In the genomic region with DNA sequence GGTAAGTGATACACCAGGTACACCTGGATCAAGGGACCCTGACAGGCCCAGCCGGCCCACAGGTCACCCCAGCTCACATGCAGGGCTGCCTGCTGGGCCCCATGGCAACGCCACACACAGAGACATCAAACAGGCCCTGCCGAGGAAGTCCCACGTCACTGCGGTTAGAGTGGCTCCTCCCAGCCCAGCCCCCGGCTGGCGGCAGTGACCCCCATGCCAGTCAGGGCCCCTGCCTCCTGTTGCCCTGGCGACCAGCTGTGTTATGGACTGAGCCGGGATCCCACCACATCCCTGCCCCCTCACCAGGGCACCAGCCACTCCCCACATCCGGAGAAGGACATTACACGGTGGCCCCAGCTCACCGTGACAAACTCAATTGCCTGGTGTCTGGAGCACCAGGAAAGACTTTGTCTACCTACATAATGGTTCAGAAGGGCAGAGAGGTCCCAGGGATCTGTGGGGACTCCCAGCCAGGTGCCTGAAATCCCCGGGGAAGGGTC, we compare ENCODE assay signal across 8 cellular contexts. TPM values are rescaled to one million over a fixed set of nuclear protein-coding genes. Genes with fewer than 3 reads are reported as not detected.
DNase-seq lines count a peak whose midpoint lies in the region; ATAC-seq and TF ChIP-seq lines count a peak whose summit lies in the region.

No MANE protein-coding gene starts in this region.

- peaks cover 69 to 80% of the 10 kb centered on the region in 2 experiments for H3K4me1 ChIP-seq in neutrophil (ENCODE audit: control insufficient read depth in 1 of 2, insufficient read depth in 1 of 2, low read depth in 1 of 2, low read length in 1 of 2)
- peaks cover 41% of the 10 kb centered on the region for H3K4me1 ChIP-seq in testis

- ATAC-seq in GM18907 (IDR thresholded peaks at IDR 0.05; ENCODE audit: unreplicated experiment), result peak; percentile 57
- ATAC-seq in HG03280 (IDR thresholded peaks at IDR 0.05; ENCODE audit: unreplicated experiment), result peak; percentile 60

- H3K27me3 ChIP-seq in neutrophil (peaks cover 32% of the 10 kb centered on the region), testis (no peaks in the 10 kb centered on the region)

- H3K4me3 Mint-ChIP-seq in activated T-helper 2 cell treated with anti-CD3 and anti-CD28 coated beads, Interferon-gamma antibody, Interleukin-2, Interleukin-4, amounts not matched to agents 10 μg/mL and 5 μg/mL and 100 μg/mL, durations not matched to agents 14 hours and 24 hours and 36 hours (ENCODE audit: low read depth), result peak overlapping the region; percentile 75

- intact Hi-C loops in activated T-helper 2 cell treated with anti-CD3 and anti-CD28 coated beads, Interferon-gamma antibody, Interleukin-2, Interleukin-4, amounts not matched to agents 10 μg/mL and 5 μg/mL and 100 μg/mL, durations not matched to agents 14 hours and 24 hours and 36 hours (cut with micrococcal nuclease), result loop anchor here (1.0 to 2.0 kb wide), 3 partner anchors 7 to 16 kb away; no protein-coding TSS in a partner anchor
- intact Hi-C loops in testis (cut with DNase I; ENCODE audit: low total_unique reads), result no loop called here

- peak overlapping the region; percentile 3 for H3K4me3 ChIP-seq in fibroblast of the aortic adventitia (ENCODE audit: low read depth, low read length)
- peak overlapping the region; percentile 69 to 74 for H3K4me3 ChIP-seq in neutrophil (ENCODE audit: low read depth in 1 of 2, low read length in 1 of 2)
- H3K4me3 ChIP-seq in testis, result peak overlapping the region in 1 of 2 donors; percentile 64

- H3K36me3 ChIP-seq in neutrophil, result no peaks in the 10 kb centered on the region
- no peaks in the 10 kb centered on the region for H3K36me3 ChIP-seq in testis (ENCODE audit: low read depth, missing control alignments)

- peaks cover 43% of the 10 kb centered on the region for H3K4me1 Mint-ChIP-seq in activated T-helper 2 cell treated with anti-CD3 and anti-CD28 coated beads, Interferon-gamma antibody, Interleukin-2, Interleukin-4, amounts not matched to agents 10 μg/mL and 5 μg/mL and 100 μg/mL, durations not matched to agents 14 hours and 24 hours and 36 hours (ENCODE audit: low read depth)

- H3K27ac ChIP-seq in neutrophil, result peak overlapping the region; percentile 100
- H3K27ac ChIP-seq in testis, result peak overlapping the region; percentile 93 to 98

- 32 to 52% methylated on average over 7 to 13 of the region's 13 CpGs for WGBS in testis, 2 donors

- H3K27me3 Mint-ChIP-seq in activated T-helper 2 cell treated with anti-CD3 and anti-CD28 coated beads, Interferon-gamma antibody, Interleukin-2, Interleukin-4, amounts not matched to agents 10 μg/mL and 5 μg/mL and 100 μg/mL, durations not matched to agents 14 hours and 24 hours and 36 hours (ENCODE audit: low read depth), result no peaks in the 10 kb centered on the region

- H3K36me3 Mint-ChIP-seq in activated T-helper 2 cell treated with anti-CD3 and anti-CD28 coated beads, Interferon-gamma antibody, Interleukin-2, Interleukin-4, amounts not matched to agents 10 μg/mL and 5 μg/mL and 100 μg/mL, durations not matched to agents 14 hours and 24 hours and 36 hours (ENCODE audit: low read depth), result peaks cover 4% of the 10 kb centered on the region

- no peaks in the 10 kb centered on the region for H3K9me3 Mint-ChIP-seq in activated T-helper 2 cell treated with anti-CD3 and anti-CD28 coated beads, Interferon-gamma antibody, Interleukin-2, Interleukin-4, amounts not matched to agents 10 μg/mL and 5 μg/mL and 100 μg/mL, durations not matched to agents 14 hours and 24 hours and 36 hours

- no peak for TF ChIP-seq POLR2A in testis (IDR thresholded peaks at IDR 0.05)

- H3K9me3 ChIP-seq in neutrophil (no peaks in the 10 kb centered on the region), testis (no peaks in the 10 kb centered on the region)

- H3K27ac Mint-ChIP-seq in activated T-helper 2 cell treated with anti-CD3 and anti-CD28 coated beads, Interferon-gamma antibody, Interleukin-2, Interleukin-4, amounts not matched to agents 10 μg/mL and 5 μg/mL and 100 μg/mL, durations not matched to agents 14 hours and 24 hours and 36 hours, result peak overlapping the region; percentile 99

- no peak for TF ChIP-seq CTCF in fibroblast of the aortic adventitia (IDR thresholded peaks at IDR 0.05; ENCODE audit: insufficient read depth, low read length)
- TF ChIP-seq CTCF in neutrophil (IDR thresholded peaks at IDR 0.05), result peak; percentile 39
- no peak for TF ChIP-seq CTCF in testis (IDR thresholded peaks at IDR 0.05)

- DNase-seq in AG20443 (ENCODE audit: low spot score), result peak; percentile 89
- peak; percentile 57 for DNase-seq in RKO (ENCODE audit: low spot score)
- peak; percentile 96 for DNase-seq in activated T-helper 2 cell treated with anti-CD3 and anti-CD28 coated beads, Interferon-gamma antibody, Interleukin-2, Interleukin-4, amounts not matched to agents 10 μg/mL and 5 μg/mL and 100 μg/mL, durations not matched to agents 14 hours and 24 hours and 36 hours (ENCODE audit: low spot score)
- peak; percentile 75 for DNase-seq in fibroblast of the aortic adventitia (ENCODE audit: low read depth)
- peak; percentile 61 for DNase-seq in testis

RNA-seq across cellular contexts. Expression of a gene that starts 30.4 kb away (rescaled TPM):
- total RNA-seq in activated T-helper 2 cell treated with anti-CD3 and anti-CD28 coated beads, Interferon-gamma antibody, Interleukin-2, Interleukin-4, amounts not matched to agents 10 μg/mL and 5 μg/mL and 100 μg/mL, durations not matched to agents 14 hours and 24 hours and 36 hours, result 1.6 and 1.8 TPM in 2 replicates
- total RNA-seq in fibroblast of the aortic adventitia (ENCODE audit: low replicate concordance), result 0.27 TPM in 1 of 2 replicates, not detected in the other
- total RNA-seq in testis, result 10 to 100 TPM; 14.5 to 18.6 TPM
- 9.3 TPM for polyA plus RNA-seq in testis (ENCODE audit: insufficient read depth, low read depth, low replicate concordance)

RNA-seq across cellular contexts. Expression of a gene that starts 51.3 kb away (rescaled TPM):
- 9.8 and 10.6 TPM in 2 replicates for total RNA-seq in activated T-helper 2 cell treated with anti-CD3 and anti-CD28 coated beads, Interferon-gamma antibody, Interleukin-2, Interleukin-4, amounts not matched to agents 10 μg/mL and 5 μg/mL and 100 μg/mL, durations not matched to agents 14 hours and 24 hours and 36 hours
- total RNA-seq in fibroblast of the aortic adventitia (ENCODE audit: low replicate concordance), result 0.57 and 6.7 TPM in 2 replicates
- 10 to 100 TPM in 1 of 2 donors, 1 to 10 TPM in 1; 4.7 to 10.0 TPM for total RNA-seq in testis
- polyA plus RNA-seq in testis (ENCODE audit: insufficient read depth, low read depth, low replicate concordance), result 3.4 TPM

RNA-seq across cellular contexts. Expression of a gene that starts 59.3 kb away (rescaled TPM):
- 14.9 and 15.3 TPM in 2 replicates for total RNA-seq in activated T-helper 2 cell treated with anti-CD3 and anti-CD28 coated beads, Interferon-gamma antibody, Interleukin-2, Interleukin-4, amounts not matched to agents 10 μg/mL and 5 μg/mL and 100 μg/mL, durations not matched to agents 14 hours and 24 hours and 36 hours
- 1.5 and 1.8 TPM in 2 replicates for total RNA-seq in fibroblast of the aortic adventitia (ENCODE audit: low replicate concordance)
- 10 to 100 TPM; 26.3 to 48.9 TPM for total RNA-seq in testis
- 17.8 TPM for polyA plus RNA-seq in testis (ENCODE audit: insufficient read depth, low read depth, low replicate concordance)

RNA-seq across cellular contexts. Expression of a gene that starts 59.4 kb away (rescaled TPM):
- total RNA-seq in activated T-helper 2 cell treated with anti-CD3 and anti-CD28 coated beads, Interferon-gamma antibody, Interleukin-2, Interleukin-4, amounts not matched to agents 10 μg/mL and 5 μg/mL and 100 μg/mL, durations not matched to agents 14 hours and 24 hours and 36 hours, result 36.9 and 41.5 TPM in 2 replicates
- total RNA-seq in fibroblast of the aortic adventitia (ENCODE audit: low replicate concordance) (12.5 and 16.6 TPM in 2 replicates), testis (10 to 100 TPM; 56.6 to 62.7 TPM)
- polyA plus RNA-seq in testis (ENCODE audit: insufficient read depth, low read depth, low replicate concordance), result 31.0 TPM
